Comparison of ENCODE assay signal across 8 cellular contexts in genomic region chrX:103554687-103555417, GRCh38. TPM values are rescaled to one million over a fixed set of nuclear protein-coding genes. Genes with fewer than 3 reads are reported as not detected.
DNase-seq lines count a peak whose midpoint lies in the region; ATAC-seq and TF ChIP-seq lines count a peak whose summit lies in the region.

No MANE protein-coding gene starts in this region.

- no peak for ATAC-seq in thoracic aorta (ENCODE audit: insufficient number of reproducible peaks, low FRiP score, low read depth)

- TF ChIP-seq CTCF in GM10248 (IDR thresholded peaks at IDR 0.05; ENCODE audit: control extremely low read depth, extremely low read depth, low read depth, missing control alignments) (no peak), thoracic aorta (IDR thresholded peaks at IDR 0.05) (no peak)

- DNase-seq in GM10248 (ENCODE audit: extremely low spot score): peak; percentile 36
- DNase-seq in H4 (ENCODE audit: low spot score): peak; percentile 34
- peak; percentile 15 for DNase-seq in NCI-H2029 (lab: John Stamatoyannopoulos, UW)
- peak; percentile 45 for DNase-seq in activated T-cell treated with anti-CD3 and anti-CD28 coated beads for 48 hours (ENCODE audit: low read depth)
- DNase-seq in fibroblast of peridontal ligament (ENCODE audit: extremely low read depth): peak; percentile 57
- peak in 53 of 56 donors; percentile 1 to 81 (median 35) for DNase-seq in nucleus accumbens (lab: John Stamatoyannopoulos, UW)
- DNase-seq in thoracic aorta (ENCODE audit: low spot score): no peak
- no peak for DNase-seq in NCI-H2081 (lab: John Stamatoyannopoulos, UW)

- H3K4me3 ChIP-seq in thoracic aorta: peak overlapping the region; percentile 69

- no peaks in the 10 kb centered on the region for H3K27me3 ChIP-seq in thoracic aorta (replicated peaks; ENCODE audit: insufficient read depth)

- H3K9me3 ChIP-seq in thoracic aorta: no peaks in the 10 kb centered on the region

- H3K4me1 ChIP-seq in thoracic aorta (ENCODE audit: control insufficient read depth in 1 of 2, low read depth in 2 of 2): no peaks in the 10 kb centered on the region

- POLR2A ChIA-PET in GM10248 (lab: Yijun Ruan, JAX): no interaction called here

- H3K27ac ChIP-seq in thoracic aorta: no peak overlapping the region

- no peaks in the 10 kb centered on the region for H3K36me3 ChIP-seq in thoracic aorta

- CTCF ChIA-PET in GM10248 (lab: Yijun Ruan, JAX): interaction anchor here (1.1 kb wide), 1 partner anchor 18 kb away, joined by 3 read pairs; no protein-coding TSS in a partner anchor

RNA-seq across cellular contexts. Expression of gene TCEAL4, which starts 30.5 kb away (rescaled TPM):
- total RNA-seq in H4 (2014; rRNA removed; shearing (Covaris generic)): 61.2 and 67.6 TPM in 2 replicates
- 100 to 1,000 TPM; 334 to 386 TPM for total RNA-seq in thoracic aorta

RNA-seq across cellular contexts. Expression of gene RAB40A, which starts 35.6 kb away (rescaled TPM):
- 0.04 TPM in 1 of 2 replicates, not detected in the other for total RNA-seq in H4 (2014; rRNA removed; shearing (Covaris generic))
- 1 to 10 TPM; 2.6 to 4.3 TPM for total RNA-seq in thoracic aorta

RNA-seq across cellular contexts. Expression of gene TCEAL3, which starts 52.9 kb away (rescaled TPM):
- total RNA-seq in H4 (2014; rRNA removed; shearing (Covaris generic)): 20.4 and 20.9 TPM in 2 replicates
- 100 to 1,000 TPM in 1 of 2 donors, 10 to 100 TPM in 1; 87.3 to 103 TPM for total RNA-seq in thoracic aorta

Comparison
In these comparisons a context has a peak if more than half of its experiments do, and no peak if none do; other contexts are left out.
1. DNase-seq: peak in GM10248 (single experiment), H4 (single experiment), NCI-H2029 (single experiment), activated T-cell treated with anti-CD3 and anti-CD28 coated beads for 48 hours (single experiment), fibroblast of peridontal ligament (single experiment) and nucleus accumbens (53 of 56); none in thoracic aorta (single experiment) and NCI-H2081 (0 of 2).